In genomic region chr17:45132302-45132568, GRCh38 we compare ENCODE assay signal across 8 cellular contexts. TPM values are rescaled to one million over a fixed set of nuclear protein-coding genes. Genes with fewer than 3 reads are reported as not detected.
A peak's percentile ranks its signal among the peaks of the same experiment; 100 is the strongest.
DNase-seq lines count a peak whose midpoint lies in the region; ATAC-seq and TF ChIP-seq lines count a peak whose summit lies in the region.

Gene PLCD3, minus strand, starts transcription at chr17:45132515. Its CDS starts 105 bp downstream, at chr17:45132410.

- H3K27ac ChIP-seq in subcutaneous abdominal adipose tissue (ENCODE audit: low read depth, low read length): peak within 1 kb of the TSS; percentile 89

- H3K9me3 ChIP-seq in subcutaneous abdominal adipose tissue (ENCODE audit: control insufficient read depth in 5 of 5, low read length in 5 of 5): no peaks in the 10 kb centered on the region

- no peak for ATAC-seq in HG02973 (IDR thresholded peaks at IDR 0.05; ENCODE audit: unreplicated experiment)

- H3K4me3 ChIP-seq in astrocyte of the spinal cord (ENCODE audit: low read depth, low read length) (peak within 1 kb of the TSS; percentile 87), kidney epithelial cell (ENCODE audit: low read depth, low read length) (peak within 1 kb of the TSS; percentile 74), subcutaneous abdominal adipose tissue (ENCODE audit: low read depth in 1 of 5, low read length in 5 of 5) (peak within 1 kb of the TSS; percentile 35 to 90 (median 81))

- H3K4me1 ChIP-seq in subcutaneous abdominal adipose tissue (ENCODE audit: control insufficient read depth in 5 of 5, insufficient read depth in 5 of 5, low read length in 5 of 5): peaks cover 15 to 75% (median 73%) of the 10 kb centered on the region in 5 donors

- H3K27me3 ChIP-seq in kidney epithelial cell (ENCODE audit: control insufficient read depth, insufficient read depth, low read length): no peaks in the 10 kb centered on the region
- no peaks in the 10 kb centered on the region for H3K27me3 ChIP-seq in subcutaneous abdominal adipose tissue (ENCODE audit: control insufficient read depth in 5 of 5, insufficient read depth in 4 of 5, low read length in 5 of 5)

- peak within 1 kb of the TSS in 4 of 5 donors; percentile 73 to 86 (median 84) for H3K9ac ChIP-seq in subcutaneous abdominal adipose tissue (ENCODE audit: low read length in 5 of 5)

- in situ Hi-C loops in astrocyte of the spinal cord (cut with HindIII; ENCODE audit: low sequenced_read_pairs): no loop called here

- DNase-seq in stimulated activated CD8-positive, alpha-beta memory T cell treated with anti-CD3 and anti-CD28 coated beads, Interleukin-12 subunit alpha, Interleukin-12 subunit beta, amount 100 ng/mL, for 1 hour (ENCODE audit: low read depth): peak; percentile 49
- no peak for DNase-seq in stimulated activated CD8-positive, alpha-beta memory T cell treated with anti-CD3 and anti-CD28 coated beads, Interleukin-4, amount 100 ng/mL, for 48 hours
- no peak for DNase-seq in astrocyte of the spinal cord (ENCODE audit: low read depth, low spot score)
- DNase-seq in kidney epithelial cell (ENCODE audit: low read depth): no peak
- DNase-seq in iPS-NIHi11 (ENCODE audit: low spot score): no peak
- DNase-seq in MV-4-11 (lab: John Stamatoyannopoulos, UW): no peak

- H3K36me3 ChIP-seq in kidney epithelial cell (ENCODE audit: control insufficient read depth, insufficient read depth, low read length): no peaks in the 10 kb centered on the region
- H3K36me3 ChIP-seq in subcutaneous abdominal adipose tissue (ENCODE audit: control insufficient read depth in 5 of 5, insufficient read depth in 5 of 5, low read length in 5 of 5): no peaks in the 10 kb centered on the region

- TF ChIP-seq CTCF in astrocyte of the spinal cord (IDR thresholded peaks at IDR 0.05; ENCODE audit: low read depth, low read length) (no peak), kidney epithelial cell (IDR thresholded peaks at IDR 0.05; ENCODE audit: insufficient read depth, low read length, poor library complexity, severe bottlenecking) (no peak)

RNA-seq across cellular contexts. Expression of gene PLCD3, which starts in this region (rescaled TPM):
- total RNA-seq in kidney epithelial cell: 54.5 and 61.9 TPM in 2 replicates
